2 cellular contexts compared by ENCODE assay signal in the genomic region with DNA sequence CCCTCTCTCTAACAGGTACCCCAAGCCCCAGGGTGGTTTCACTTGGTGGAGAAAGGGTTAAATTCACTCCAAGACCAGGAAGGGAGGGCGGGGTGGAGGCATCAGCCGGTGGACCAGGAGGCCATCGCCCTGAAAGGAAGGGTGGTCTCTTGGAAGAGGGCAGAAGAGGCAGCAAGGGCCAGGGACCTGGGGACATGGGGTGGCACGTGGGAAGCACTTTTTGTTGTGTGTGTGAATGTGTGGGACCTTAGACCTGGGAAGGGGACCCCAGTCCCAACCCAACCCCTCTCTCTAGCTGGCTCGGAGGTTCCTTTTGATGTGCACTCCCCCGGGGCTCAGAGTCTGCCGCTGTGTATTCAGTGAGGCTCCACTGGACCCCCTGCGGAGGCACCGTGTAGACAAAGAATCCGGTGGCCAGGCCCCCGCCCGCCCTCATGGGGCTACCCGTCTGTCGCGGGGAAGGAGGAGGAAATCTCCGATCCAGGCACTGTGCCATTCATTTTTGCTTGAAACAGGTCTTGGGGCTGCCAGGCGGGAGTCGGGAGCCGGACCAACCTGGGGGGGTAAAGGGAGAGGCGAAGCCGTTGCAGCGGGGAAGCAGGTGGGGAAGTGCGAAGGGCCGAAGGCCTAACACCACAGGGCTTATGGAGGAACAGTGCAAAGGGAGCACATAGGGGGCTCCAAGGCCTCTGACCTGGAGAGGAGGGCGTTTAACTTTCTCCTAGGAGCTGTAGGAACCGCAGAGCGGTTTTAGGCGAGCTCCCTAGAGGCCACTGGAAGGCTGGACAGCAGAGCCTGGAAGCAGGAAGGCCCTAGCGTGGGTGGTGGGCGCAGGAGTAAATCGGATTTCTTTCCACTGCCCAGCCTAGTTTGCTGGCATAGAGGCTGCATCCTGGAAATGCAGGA.
A peak's percentile ranks its signal among the peaks of the same experiment; 100 is the strongest.
TF ChIP-seq lines count a peak whose summit lies in the region.

No MANE protein-coding gene starts in this region.

TF ChIP-seq in HEK293, 187 proteins besides CTCF, POLR2A, EP300 and RAD21:
- peak; percentile 35 for TF ChIP-seq ZIC2 (tag by site-specific recombination; IDR thresholded peaks at IDR 0.05)
- TF ChIP-seq ZNF174 (tag by site-specific recombination; IDR thresholded peaks at IDR 0.05) = no peak

TF ChIP-seq in H1, 55 proteins besides CTCF, POLR2A, EP300 and RAD21:
- TF ChIP-seq KDM5A (IDR thresholded peaks at IDR 0.05; ENCODE audit: low read length) = no peak
- no peak for TF ChIP-seq GTF2F1 (IDR thresholded peaks at IDR 0.05; ENCODE audit: borderline replicate concordance, low read depth, low read length)
- no peak for TF ChIP-seq SRF (IDR thresholded peaks at IDR 0.05; ENCODE audit: low read depth, low read length)
- TF ChIP-seq, protein P1, sequence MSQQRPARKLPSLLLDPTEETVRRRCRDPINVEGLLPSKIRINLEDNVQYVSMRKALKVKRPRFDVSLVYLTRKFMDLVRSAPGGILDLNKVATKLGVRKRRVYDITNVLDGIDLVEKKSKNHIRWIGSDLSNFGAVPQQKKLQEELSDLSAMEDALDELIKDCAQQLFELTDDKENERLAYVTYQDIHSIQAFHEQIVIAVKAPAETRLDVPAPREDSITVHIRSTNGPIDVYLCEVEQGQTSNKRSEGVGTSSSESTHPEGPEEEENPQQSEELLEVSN (IDR thresholded peaks at IDR 0.05) = peak; percentile 41; the same call in 1 of the 2 replicates
- TF ChIP-seq CBX8 (IDR thresholded peaks at IDR 0.05; ENCODE audit: borderline replicate concordance, low read depth, low read length) = no peak
- TF ChIP-seq EZH2 (IDR thresholded peaks at IDR 0.05; ENCODE audit: low read depth, low read length, severe bottlenecking) = no peak
